1 cellular context compared by ENCODE assay signal in the genomic region with DNA sequence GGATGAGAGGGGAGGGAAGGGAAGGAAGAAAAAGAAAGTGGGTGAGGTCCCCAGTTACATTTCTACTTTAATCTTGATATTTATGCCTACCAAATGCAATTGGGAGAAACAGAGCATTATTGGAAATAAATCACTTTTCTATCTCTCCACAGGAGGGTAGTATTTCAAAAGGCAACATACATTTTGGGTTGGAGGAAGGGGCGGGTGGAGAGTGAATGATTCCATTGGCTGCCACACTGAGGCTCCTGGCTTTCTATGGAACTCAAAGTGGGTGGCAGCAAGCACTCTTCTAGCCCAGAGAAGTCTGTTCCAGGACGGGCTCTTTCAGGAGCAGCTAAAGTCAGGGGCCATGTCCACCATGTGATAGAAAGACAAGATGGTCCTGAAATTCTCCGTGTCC.
TF ChIP-seq lines count a peak whose summit lies in the region.

No MANE protein-coding gene starts in this region.

TF ChIP-seq in GM23338, 12 proteins besides CTCF, POLR2A, EP300 and RAD21 (continued from another document):
- TF ChIP-seq, protein P1, sequence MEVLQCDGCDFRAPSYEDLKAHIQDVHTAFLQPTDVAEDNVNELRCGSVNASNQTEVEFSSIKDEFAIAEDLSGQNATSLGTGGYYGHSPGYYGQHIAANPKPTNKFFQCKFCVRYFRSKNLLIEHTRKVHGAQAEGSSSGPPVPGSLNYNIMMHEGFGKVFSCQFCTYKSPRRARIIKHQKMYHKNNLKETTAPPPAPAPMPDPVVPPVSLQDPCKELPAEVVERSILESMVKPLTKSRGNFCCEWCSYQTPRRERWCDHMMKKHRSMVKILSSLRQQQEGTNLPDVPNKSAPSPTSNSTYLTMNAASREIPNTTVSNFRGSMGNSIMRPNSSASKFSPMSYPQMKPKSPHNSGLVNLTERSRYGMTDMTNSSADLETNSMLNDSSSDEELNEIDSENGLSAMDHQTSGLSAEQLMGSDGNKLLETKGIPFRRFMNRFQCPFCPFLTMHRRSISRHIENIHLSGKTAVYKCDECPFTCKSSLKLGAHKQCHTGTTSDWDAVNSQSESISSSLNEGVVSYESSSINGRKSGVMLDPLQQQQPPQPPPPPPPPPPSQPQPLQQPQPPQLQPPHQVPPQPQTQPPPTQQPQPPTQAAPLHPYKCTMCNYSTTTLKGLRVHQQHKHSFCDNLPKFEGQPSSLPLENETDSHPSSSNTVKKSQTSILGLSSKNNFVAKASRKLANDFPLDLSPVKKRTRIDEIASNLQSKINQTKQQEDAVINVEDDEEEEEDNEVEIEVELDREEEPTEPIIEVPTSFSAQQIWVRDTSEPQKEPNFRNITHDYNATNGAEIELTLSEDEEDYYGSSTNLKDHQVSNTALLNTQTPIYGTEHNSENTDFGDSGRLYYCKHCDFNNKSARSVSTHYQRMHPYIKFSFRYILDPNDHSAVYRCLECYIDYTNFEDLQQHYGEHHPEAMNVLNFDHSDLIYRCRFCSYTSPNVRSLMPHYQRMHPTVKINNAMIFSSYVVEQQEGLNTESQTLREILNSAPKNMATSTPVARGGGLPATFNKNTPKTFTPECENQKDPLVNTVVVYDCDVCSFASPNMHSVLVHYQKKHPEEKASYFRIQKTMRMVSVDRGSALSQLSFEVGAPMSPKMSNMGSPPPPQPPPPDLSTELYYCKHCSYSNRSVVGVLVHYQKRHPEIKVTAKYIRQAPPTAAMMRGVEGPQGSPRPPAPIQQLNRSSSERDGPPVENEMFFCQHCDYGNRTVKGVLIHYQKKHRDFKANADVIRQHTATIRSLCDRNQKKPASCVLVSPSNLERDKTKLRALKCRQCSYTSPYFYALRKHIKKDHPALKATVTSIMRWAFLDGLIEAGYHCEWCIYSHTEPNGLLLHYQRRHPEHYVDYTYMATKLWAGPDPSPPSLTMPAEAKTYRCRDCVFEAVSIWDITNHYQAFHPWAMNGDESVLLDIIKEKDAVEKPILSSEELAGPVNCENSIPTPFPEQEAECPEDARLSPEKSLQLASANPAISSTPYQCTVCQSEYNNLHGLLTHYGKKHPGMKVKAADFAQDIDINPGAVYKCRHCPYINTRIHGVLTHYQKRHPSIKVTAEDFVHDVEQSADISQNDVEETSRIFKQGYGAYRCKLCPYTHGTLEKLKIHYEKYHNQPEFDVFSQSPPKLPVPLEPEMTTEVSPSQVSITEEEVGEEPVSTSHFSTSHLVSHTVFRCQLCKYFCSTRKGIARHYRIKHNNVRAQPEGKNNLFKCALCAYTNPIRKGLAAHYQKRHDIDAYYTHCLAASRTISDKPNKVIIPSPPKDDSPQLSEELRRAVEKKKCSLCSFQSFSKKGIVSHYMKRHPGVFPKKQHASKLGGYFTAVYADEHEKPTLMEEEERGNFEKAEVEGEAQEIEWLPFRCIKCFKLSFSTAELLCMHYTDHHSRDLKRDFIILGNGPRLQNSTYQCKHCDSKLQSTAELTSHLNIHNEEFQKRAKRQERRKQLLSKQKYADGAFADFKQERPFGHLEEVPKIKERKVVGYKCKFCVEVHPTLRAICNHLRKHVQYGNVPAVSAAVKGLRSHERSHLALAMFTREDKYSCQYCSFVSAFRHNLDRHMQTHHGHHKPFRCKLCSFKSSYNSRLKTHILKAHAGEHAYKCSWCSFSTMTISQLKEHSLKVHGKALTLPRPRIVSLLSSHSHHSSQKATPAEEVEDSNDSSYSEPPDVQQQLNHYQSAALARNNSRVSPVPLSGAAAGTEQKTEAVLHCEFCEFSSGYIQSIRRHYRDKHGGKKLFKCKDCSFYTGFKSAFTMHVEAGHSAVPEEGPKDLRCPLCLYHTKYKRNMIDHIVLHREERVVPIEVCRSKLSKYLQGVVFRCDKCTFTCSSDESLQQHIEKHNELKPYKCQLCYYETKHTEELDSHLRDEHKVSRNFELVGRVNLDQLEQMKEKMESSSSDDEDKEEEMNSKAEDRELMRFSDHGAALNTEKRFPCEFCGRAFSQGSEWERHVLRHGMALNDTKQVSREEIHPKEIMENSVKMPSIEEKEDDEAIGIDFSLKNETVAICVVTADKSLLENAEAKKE (CRISPR knock-in tag; IDR thresholded peaks at IDR 0.05) = no peak
- no peak for TF ChIP-seq ZNF331 (CRISPR knock-in tag; IDR thresholded peaks at IDR 0.05; ENCODE audit: low read depth)
- no peak for TF ChIP-seq EZH2 (IDR thresholded peaks at IDR 0.05; ENCODE audit: low read depth, unreplicated experiment)
- TF ChIP-seq, protein P2, sequence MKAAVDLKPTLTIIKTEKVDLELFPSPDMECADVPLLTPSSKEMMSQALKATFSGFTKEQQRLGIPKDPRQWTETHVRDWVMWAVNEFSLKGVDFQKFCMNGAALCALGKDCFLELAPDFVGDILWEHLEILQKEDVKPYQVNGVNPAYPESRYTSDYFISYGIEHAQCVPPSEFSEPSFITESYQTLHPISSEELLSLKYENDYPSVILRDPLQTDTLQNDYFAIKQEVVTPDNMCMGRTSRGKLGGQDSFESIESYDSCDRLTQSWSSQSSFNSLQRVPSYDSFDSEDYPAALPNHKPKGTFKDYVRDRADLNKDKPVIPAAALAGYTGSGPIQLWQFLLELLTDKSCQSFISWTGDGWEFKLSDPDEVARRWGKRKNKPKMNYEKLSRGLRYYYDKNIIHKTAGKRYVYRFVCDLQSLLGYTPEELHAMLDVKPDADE (IDR thresholded peaks at IDR 0.05) = no peak
- TF ChIP-seq ZNF114 (CRISPR knock-in tag; IDR thresholded peaks at IDR 0.05) = no peak
- TF ChIP-seq JUNB (IDR thresholded peaks at IDR 0.05; ENCODE audit: unreplicated experiment) = no peak
- no peak for TF ChIP-seq STAT1 (IDR thresholded peaks at IDR 0.05; ENCODE audit: unreplicated experiment)
